In the genomic region with DNA sequence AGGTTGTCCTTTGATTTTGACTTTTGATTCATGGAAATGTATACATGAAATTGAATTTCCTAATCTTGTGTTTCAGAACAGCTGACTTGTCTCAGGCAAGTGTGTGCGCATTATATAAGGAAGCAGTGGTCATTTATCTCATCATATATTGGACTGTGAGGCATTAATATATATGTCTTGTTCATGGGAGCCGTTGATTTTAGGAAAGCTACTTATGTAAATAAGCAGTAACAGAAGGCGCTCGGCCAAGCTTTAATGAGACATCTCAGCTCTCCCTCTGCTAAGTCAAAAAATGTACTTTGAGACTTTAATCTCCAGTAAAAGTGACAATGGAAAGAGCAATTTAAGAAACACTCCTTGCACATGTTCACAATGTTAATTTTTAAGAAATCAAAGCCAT, we compare ENCODE assay signal across 25 cellular contexts.
"Had no signal": no experiment of that assay in that cellular context is flagged by ENCODE, and none has a peak within 500 bp of the region (broad histone marks: within the 10 kb centered on the region; RNA-seq: fewer than 3 reads in every experiment).

No MANE protein-coding gene starts in this region.

- H3K27ac ChIP-seq: dorsolateral prefrontal cortex, gastrocnemius medialis, neutrophil, right lobe of liver, testis, tibial artery had no signal

- DNase-seq: dorsolateral prefrontal cortex; effector CD4-positive, alpha-beta T cell; foreskin fibroblast; gastrocnemius medialis; head of caudate nucleus; naive B cell; pancreas; right lobe of liver; stimulated activated CD4-positive, alpha-beta T cell treated with anti-CD3 and anti-CD28 coated beads, Interleukin-2, amount 100 ng/mL, for 24 hours; stimulated activated CD4-positive, alpha-beta T cell treated with anti-CD3 and anti-CD28 coated beads, Interleukin-4, amount 100 ng/mL, for 24 hours; stimulated activated naive CD8-positive, alpha-beta T cell treated with anti-CD3 and anti-CD28 coated beads, Interleukin-15, Interleukin-2, amounts not matched to agents 100 U/mL and 50 U/mL, for 24 hours; substantia nigra; testis; tibial artery had no signal

- H3K9me3 Mint-ChIP-seq: memory B cell; neural crest cell; stimulated activated effector memory CD8-positive, alpha-beta T cell treated with anti-CD3 and anti-CD28 coated beads, Interleukin-12 subunit alpha, Interleukin-12 subunit beta, amount 100 ng/mL, for 72 hours had no signal

- H3K27ac Mint-ChIP-seq: memory B cell; natural killer cell treated with Interleukin-12 subunit alpha and Interleukin-12 subunit beta and Interleukin-15 and Interleukin-18, amount 100 ng/mL, for 72 hours; progenitor cell of endocrine pancreas; stimulated activated effector memory CD8-positive, alpha-beta T cell treated with anti-CD3 and anti-CD28 coated beads, Interleukin-12 subunit alpha, Interleukin-12 subunit beta, amount 100 ng/mL, for 72 hours; type B pancreatic cell had no signal

- FAIRE-seq: colon, pancreas had no signal

- H3K27me3 ChIP-seq: dorsolateral prefrontal cortex, gastrocnemius medialis, neutrophil, pancreas, right lobe of liver, testis, tibial artery had no signal

- H3K27me3 Mint-ChIP-seq: memory B cell, naive B cell, progenitor cell of endocrine pancreas, type B pancreatic cell had no signal

- H3K9me3 ChIP-seq: gastrocnemius medialis, neutrophil, pancreas, right lobe of liver, testis, tibial artery had no signal

- H3K4me3 ChIP-seq: dorsolateral prefrontal cortex, gastrocnemius medialis, lung, pancreas, right lobe of liver, smooth muscle cell, testis, tibial artery had no signal

- ATAC-seq: gastrocnemius medialis; left lobe of liver; natural killer cell treated with Interleukin-12 subunit alpha and Interleukin-12 subunit beta and Interleukin-15 and Interleukin-18, amount 100 ng/mL, for 72 hours; right lobe of liver; stimulated activated effector memory CD8-positive, alpha-beta T cell treated with anti-CD3 and anti-CD28 coated beads, Interleukin-12 subunit alpha, Interleukin-12 subunit beta, amount 100 ng/mL, for 72 hours; stimulated activated naive CD8-positive, alpha-beta T cell treated with anti-CD3 and anti-CD28 coated beads, Interleukin-15, Interleukin-2, amounts not matched to agents 100 U/mL and 50 U/mL, for 24 hours had no signal

- H3K36me3 ChIP-seq: gastrocnemius medialis, neutrophil, pancreas, right lobe of liver, tibial artery had no signal

- H3K4me3 Mint-ChIP-seq: memory B cell; naive B cell; natural killer cell treated with Interleukin-12 subunit alpha and Interleukin-12 subunit beta and Interleukin-15 and Interleukin-18, amount 100 ng/mL, for 72 hours; neural crest cell; stimulated activated effector memory CD8-positive, alpha-beta T cell treated with anti-CD3 and anti-CD28 coated beads, Interleukin-12 subunit alpha, Interleukin-12 subunit beta, amount 100 ng/mL, for 72 hours; type B pancreatic cell had no signal

- H3K4me1 ChIP-seq: gastrocnemius medialis, right lobe of liver, testis, tibial artery had no signal

- H3K36me3 Mint-ChIP-seq: natural killer cell treated with Interleukin-12 subunit alpha and Interleukin-12 subunit beta and Interleukin-15 and Interleukin-18, amount 100 ng/mL, for 72 hours; type B pancreatic cell had no signal
